Comparison of ENCODE assay signal across 8 cellular contexts in the genomic region with DNA sequence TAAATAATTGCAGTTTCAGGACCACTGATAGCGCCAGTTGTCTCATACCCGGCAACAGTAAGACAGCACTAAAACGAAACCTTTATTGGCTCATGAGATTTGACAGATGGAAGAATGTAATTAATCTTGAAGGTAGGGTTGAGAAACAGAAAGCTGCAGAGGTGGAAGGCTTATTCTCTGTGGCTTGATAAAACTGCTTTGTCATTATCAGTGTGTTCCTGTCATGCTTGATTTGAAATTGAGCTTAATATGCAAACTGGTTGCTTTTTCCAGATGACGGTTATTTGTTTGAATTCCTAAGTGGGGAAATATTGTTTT. TPM values are rescaled to one million over a fixed set of nuclear protein-coding genes. Genes with fewer than 3 reads are reported as not detected.
DNase-seq lines count a peak whose midpoint lies in the region; ATAC-seq, FAIRE-seq and TF ChIP-seq lines count a peak whose summit lies in the region.

No MANE protein-coding gene starts in this region.

- peak overlapping the region; percentile 85 for H3K4me3 Mint-ChIP-seq in activated naive CD8-positive, alpha-beta T cell treated with anti-CD3 and anti-CD28 coated beads for 36 hours

- TF ChIP-seq POLR2A in NB4 (IDR thresholded peaks at IDR 0.05; ENCODE audit: extremely low read depth, insufficient read length) = no peak
- TF ChIP-seq POLR2A in sigmoid colon (IDR thresholded peaks at IDR 0.05) = no peak

- peaks cover 2% of the 10 kb centered on the region for H3K9me3 Mint-ChIP-seq in activated naive CD8-positive, alpha-beta T cell treated with anti-CD3 and anti-CD28 coated beads for 36 hours

- H3K27me3 Mint-ChIP-seq in activated naive CD8-positive, alpha-beta T cell treated with anti-CD3 and anti-CD28 coated beads for 36 hours = no peaks in the 10 kb centered on the region

- no peak for FAIRE-seq in frontal cortex (lab: Jason Lieb, UNC)

- peak overlapping the region; percentile 95 for H3K4me3 ChIP-seq in GM08714 (ENCODE audit: low read length)
- peak overlapping the region; percentile 82 for H3K4me3 ChIP-seq in NB4 (ENCODE audit: low read depth, low read length)
- peak overlapping the region; percentile 72 to 86 (median 78) for H3K4me3 ChIP-seq in sigmoid colon

- peak overlapping the region; percentile 12 for H3K27ac Mint-ChIP-seq in activated naive CD8-positive, alpha-beta T cell treated with anti-CD3 and anti-CD28 coated beads for 36 hours

- DNase-seq in NB4 (ENCODE audit: low read depth) = peak; percentile 56
- no peak for DNase-seq in activated naive CD8-positive, alpha-beta T cell treated with anti-CD3 and anti-CD28 coated beads for 36 hours
- DNase-seq in left ventricle myocardium superior = no peak
- no peak for DNase-seq in sigmoid colon
- DNase-seq in DMS114 treated with DMSO at 0.1 percent for 48 hours (lab: John Stamatoyannopoulos, UW; ENCODE audit: unreplicated experiment) = no peak
- DNase-seq in NK-92 treated with Interleukin-12 subunit alpha and Interleukin-12 subunit beta, amount 100 ng/mL, for 24 hours (lab: John Stamatoyannopoulos, UW) = no peak
- no peak for DNase-seq in frontal cortex (ENCODE audit: low spot score in 2 of 2)

- H3K4me1 ChIP-seq in sigmoid colon = peaks cover 0 to 30% (median 15%) of the 10 kb centered on the region in 4 donors

- TF ChIP-seq CTCF in NB4 (IDR thresholded peaks at IDR 0.05; ENCODE audit: low read depth, low read length) (no peak), sigmoid colon (IDR thresholded peaks at IDR 0.05) (no peak)

- H3K36me3 ChIP-seq in sigmoid colon = peaks cover 0 to 29% (median 10%) of the 10 kb centered on the region in 4 donors

- WGBS in sigmoid colon, 2 donors = 11 to 17% methylated on average over 4 of the region's 4 CpGs

- peak overlapping the region; percentile 95 to 99 (median 96) for H3K27ac ChIP-seq in sigmoid colon

- ATAC-seq in left ventricle myocardium superior = peak; percentile 15

- no peak for TF ChIP-seq EP300 in sigmoid colon (IDR thresholded peaks at IDR 0.05)

- peaks cover 36% of the 10 kb centered on the region for H3K4me1 Mint-ChIP-seq in activated naive CD8-positive, alpha-beta T cell treated with anti-CD3 and anti-CD28 coated beads for 36 hours

- peaks cover 2% of the 10 kb centered on the region for H3K36me3 Mint-ChIP-seq in activated naive CD8-positive, alpha-beta T cell treated with anti-CD3 and anti-CD28 coated beads for 36 hours

- no peaks in the 10 kb centered on the region for H3K27me3 ChIP-seq in sigmoid colon

- no peaks in the 10 kb centered on the region for H3K9me3 ChIP-seq in sigmoid colon

- intact Hi-C loops in left ventricle myocardium superior (cut with micrococcal nuclease) = loop anchor here (10.0 kb wide), 1 partner anchor 135 kb away; no protein-coding TSS in a partner anchor
- intact Hi-C loops in sigmoid colon (cut with DNase I) = loop anchor here (5.0 kb wide), 1 partner anchor 138 kb away; no protein-coding TSS in a partner anchor

RNA-seq across cellular contexts. Expression of gene ATP6V0A1, which starts 1.3 kb away (rescaled TPM):
- 1 to 10 TPM; 3.4 to 5.6 TPM for total RNA-seq in activated naive CD8-positive, alpha-beta T cell treated with anti-CD3 and anti-CD28 coated beads for 36 hours
- total RNA-seq in left ventricle myocardium superior = 33.2 TPM
- total RNA-seq in sigmoid colon = 10 to 100 TPM; 36.0 to 96.1 (median 51.2) TPM
- polyA plus RNA-seq in sigmoid colon = 10 to 100 TPM; 11.6 to 53.1 (median 16.2) TPM
- total RNA-seq in frontal cortex = 207 TPM

RNA-seq across cellular contexts. Expression of gene CAVIN1, which starts 36.9 kb away (rescaled TPM):
- 1 to 10 TPM; 1.7 to 1.9 TPM for total RNA-seq in activated naive CD8-positive, alpha-beta T cell treated with anti-CD3 and anti-CD28 coated beads for 36 hours
- total RNA-seq in left ventricle myocardium superior (216 TPM), sigmoid colon (100 to 1,000 TPM; 231 to 519 (median 409) TPM), frontal cortex (8.2 TPM)
- 10 to 100 TPM; 11.8 to 88.9 (median 50.1) TPM for polyA plus RNA-seq in sigmoid colon

Comparison
In these comparisons a context has a peak if more than half of its experiments do, and no peak if none do; other contexts are left out.
1. RNA of gene CAVIN1, which starts 36.9 kb away (total RNA-seq): 231 to 519 TPM in sigmoid colon and 216 TPM in left ventricle myocardium superior (single experiment); 8.2 TPM in frontal cortex (single experiment) and 1.7 to 1.9 TPM in activated naive CD8-positive, alpha-beta T cell treated with anti-CD3 and anti-CD28 coated beads for 36 hours; every median in the first group is over 10 times any median in the second.
2. Peak in every context shown above with its lines, with median percentiles within 50 percentile points of each other: H3K4me3 ChIP-seq.